Comparison of ENCODE assay signal across 8 cellular contexts in genomic region chr1:234609528-234610042, GRCh38. TPM values are rescaled to one million over a fixed set of nuclear protein-coding genes. Genes with fewer than 3 reads are reported as not detected.
A peak's percentile ranks its signal among the peaks of the same experiment; 100 is the strongest.
DNase-seq lines count a peak whose midpoint lies in the region; ATAC-seq lines count a peak whose summit lies in the region.

No MANE protein-coding gene starts in this region.

- peak overlapping the region; percentile 99 for H3K27ac ChIP-seq in temporal lobe (ENCODE audit: low read depth, low read length)

- CTCF ChIA-PET in activated CD4-positive, alpha-beta memory T cell treated with anti-CD3 and anti-CD28 coated beads for 36 hours (lab: Charles Lee): no interaction called here

- peaks cover 52% of the 10 kb centered on the region for H3K4me1 Mint-ChIP-seq in activated CD4-positive, alpha-beta T cell treated with anti-CD3 and anti-CD28 coated beads, Interleukin-2, amount 10 ng/mL, durations not matched to agents 24 days and 14 days
- peaks cover 38% of the 10 kb centered on the region for H3K4me1 Mint-ChIP-seq in activated CD4-positive, alpha-beta memory T cell treated with anti-CD3 and anti-CD28 coated beads for 36 hours (ENCODE audit: low read depth)

- DNase-seq in activated CD4-positive, alpha-beta T cell treated with anti-CD3 and anti-CD28 coated beads, Interleukin-2, amount 10 ng/mL, durations not matched to agents 24 days and 14 days: no peak
- DNase-seq in activated CD4-positive, alpha-beta T cell treated with anti-CD3 and anti-CD28 coated beads, Interleukin-2, amount 50 U/mL, for 4 hours: no peak
- no peak for DNase-seq in activated CD4-positive, alpha-beta memory T cell treated with anti-CD3 and anti-CD28 coated beads for 36 hours
- DNase-seq in HUDEP-2 (lab: John Stamatoyannopoulos, UW; ENCODE audit: unreplicated experiment in 76 of 76) (no peak), NCI-H526 treated with DMSO at 0.1 percent for 48 hours (lab: John Stamatoyannopoulos, UW) (no peak)

- no peak for ATAC-seq in GM18870 (IDR thresholded peaks at IDR 0.05; ENCODE audit: unreplicated experiment)

- H3K27me3 Mint-ChIP-seq in activated CD4-positive, alpha-beta T cell treated with anti-CD3 and anti-CD28 coated beads, Interleukin-2, amount 10 ng/mL, durations not matched to agents 24 days and 14 days: peaks cover 2% of the 10 kb centered on the region
- peaks cover 5% of the 10 kb centered on the region for H3K27me3 Mint-ChIP-seq in activated CD4-positive, alpha-beta memory T cell treated with anti-CD3 and anti-CD28 coated beads for 36 hours

- H3K36me3 Mint-ChIP-seq in activated CD4-positive, alpha-beta T cell treated with anti-CD3 and anti-CD28 coated beads, Interleukin-2, amount 10 ng/mL, durations not matched to agents 24 days and 14 days (ENCODE audit: low read depth): peaks cover 42% of the 10 kb centered on the region
- H3K36me3 Mint-ChIP-seq in activated CD4-positive, alpha-beta memory T cell treated with anti-CD3 and anti-CD28 coated beads for 36 hours: peaks cover 41% of the 10 kb centered on the region

- peak overlapping the region; percentile 95 for H3K4me3 Mint-ChIP-seq in activated CD4-positive, alpha-beta T cell treated with anti-CD3 and anti-CD28 coated beads, Interleukin-2, amount 10 ng/mL, durations not matched to agents 24 days and 14 days
- H3K4me3 Mint-ChIP-seq in activated CD4-positive, alpha-beta memory T cell treated with anti-CD3 and anti-CD28 coated beads for 36 hours: peak overlapping the region; percentile 85

- no peaks in the 10 kb centered on the region for H3K9me3 Mint-ChIP-seq in activated CD4-positive, alpha-beta T cell treated with anti-CD3 and anti-CD28 coated beads, Interleukin-2, amount 10 ng/mL, durations not matched to agents 24 days and 14 days
- no peaks in the 10 kb centered on the region for H3K9me3 Mint-ChIP-seq in activated CD4-positive, alpha-beta memory T cell treated with anti-CD3 and anti-CD28 coated beads for 36 hours

- H3K27ac Mint-ChIP-seq in activated CD4-positive, alpha-beta T cell treated with anti-CD3 and anti-CD28 coated beads, Interleukin-2, amount 10 ng/mL, durations not matched to agents 24 days and 14 days: peak overlapping the region; percentile 92
- H3K27ac Mint-ChIP-seq in activated CD4-positive, alpha-beta memory T cell treated with anti-CD3 and anti-CD28 coated beads for 36 hours: peak overlapping the region; percentile 99

- H3K4me3 ChIP-seq in iPS-11a (ENCODE audit: low read depth, low read length): peak overlapping the region; percentile 76

- intact Hi-C loops in activated CD4-positive, alpha-beta T cell treated with anti-CD3 and anti-CD28 coated beads, Interleukin-2, amount 10 ng/mL, durations not matched to agents 24 days and 14 days (cut with micrococcal nuclease): loop anchor here (1.0 to 10.0 kb wide), 4 partner anchors 354 to 1255 kb away; partner anchors contain the start of genes B3GALNT2 and LYST
- intact Hi-C loops in activated CD4-positive, alpha-beta memory T cell treated with anti-CD3 and anti-CD28 coated beads for 36 hours (cut with micrococcal nuclease): loop anchor here (2.0 to 10.0 kb wide), 6 partner anchors 212 to 1258 kb away; partner anchors contain the start of genes B3GALNT2 and LYST

- POLR2A ChIA-PET in activated CD4-positive, alpha-beta memory T cell treated with anti-CD3 and anti-CD28 coated beads for 36 hours (lab: Charles Lee): interaction anchor here (0.7 to 7.0 kb wide), 14 partner anchors 9 to 717 kb away, joined by 3 to 124 read pairs (median 8); no protein-coding TSS in a partner anchor

RNA-seq across cellular contexts. Expression of gene IRF2BP2, which starts 0.4 kb away (rescaled TPM):
- 206 and 217 TPM in 2 replicates for total RNA-seq in activated CD4-positive, alpha-beta T cell treated with anti-CD3 and anti-CD28 coated beads, Interleukin-2, amount 10 ng/mL, durations not matched to agents 24 days and 14 days
- total RNA-seq in activated CD4-positive, alpha-beta memory T cell treated with anti-CD3 and anti-CD28 coated beads for 36 hours: 100 to 1,000 TPM; 139 to 147 TPM
- 85.6 TPM for total RNA-seq in temporal lobe
